29 cellular contexts compared by ENCODE assay signal in genomic region chr10:4271193-4271592, GRCh38.
"Had no signal": no experiment of that assay in that cellular context is flagged by ENCODE, and none has a peak within 500 bp of the region (broad histone marks: within the 10 kb centered on the region; RNA-seq: fewer than 3 reads in every experiment).

No MANE protein-coding gene starts in this region.

- FAIRE-seq: endothelial cell of umbilical vein had no signal

- H3K27ac Mint-ChIP-seq: activated B cell treated with CpG ODN at 0.5 μM for 24 hours; activated CD8-positive, alpha-beta memory T cell treated with anti-CD3 and anti-CD28 coated beads, Interleukin-2, amount 10 ng/mL, durations not matched to agents 7 days and 5 days; activated CD8-positive, alpha-beta T cell treated with anti-CD3 and anti-CD28 coated beads, Interleukin-2, amount 10 ng/mL, durations not matched to agents 7 days and 5 days; activated naive CD4-positive, alpha-beta T cell treated with anti-CD3 and anti-CD28 coated beads, Interleukin-2, amount 50 U/mL, for 72 hours; activated T-cell treated with anti-CD3 and anti-CD28 coated beads, Interleukin-2, amount 50 U/mL, for 72 hours; effector memory CD8-positive, alpha-beta T cell; stimulated activated naive CD8-positive, alpha-beta T cell treated with anti-CD3 and anti-CD28 coated beads, Interleukin-15, Interleukin-2, amounts not matched to agents 100 ng/mL and 50 ng/mL, for 24 hours; T-helper 17 cell had no signal

- H3K4me3 ChIP-seq: body of pancreas, coronary artery, dorsolateral prefrontal cortex, heart right ventricle, right lobe of liver, upper lobe of right lung had no signal

- ATAC-seq: activated CD8-positive, alpha-beta memory T cell treated with anti-CD3 and anti-CD28 coated beads, Interleukin-2, amount 10 ng/mL, durations not matched to agents 7 days and 5 days; activated CD8-positive, alpha-beta T cell treated with anti-CD3 and anti-CD28 coated beads, Interleukin-2, amount 10 ng/mL, durations not matched to agents 7 days and 5 days; activated naive CD4-positive, alpha-beta T cell treated with anti-CD3 and anti-CD28 coated beads, Interleukin-2, amount 50 U/mL, for 72 hours; activated T-cell treated with anti-CD3 and anti-CD28 coated beads, Interleukin-2, amount 50 U/mL, for 72 hours; body of pancreas; effector memory CD8-positive, alpha-beta T cell; foreskin keratinocyte; naive thymus-derived CD4-positive, alpha-beta T cell; right lobe of liver; T-helper 17 cell; upper lobe of right lung had no signal

- H3K27ac ChIP-seq: body of pancreas, dorsolateral prefrontal cortex, heart right ventricle, right lobe of liver, upper lobe of right lung had no signal

- DNase-seq: activated B cell treated with CpG ODN at 0.5 μM for 24 hours; activated CD8-positive, alpha-beta memory T cell treated with anti-CD3 and anti-CD28 coated beads, Interleukin-2, amount 10 ng/mL, durations not matched to agents 7 days and 5 days; activated CD8-positive, alpha-beta T cell treated with anti-CD3 and anti-CD28 coated beads, Interleukin-2, amount 10 ng/mL, durations not matched to agents 7 days and 5 days; activated naive CD4-positive, alpha-beta T cell; activated T-cell treated with anti-CD3 and anti-CD28 coated beads for 4 hours; activated T-cell treated with anti-CD3 and anti-CD28 coated beads, Interleukin-2, amount 50 U/mL, for 72 hours; body of pancreas; cerebellar nuclear complex; dorsolateral prefrontal cortex; effector memory CD8-positive, alpha-beta T cell; foreskin keratinocyte; heart right ventricle; islet precursor cell; mammary epithelial cell; midbrain; naive thymus-derived CD4-positive, alpha-beta T cell; nucleus accumbens; posterior cingulate gyrus; right lobe of liver; SK-N-SH; stimulated activated CD4-positive, alpha-beta T cell treated with anti-CD3 and anti-CD28 coated beads, Interleukin-12 subunit alpha, Interleukin-12 subunit beta, amount 100 ng/mL, for 4 hours; stimulated activated CD4-positive, alpha-beta T cell treated with anti-CD3 and anti-CD28 coated beads, Interleukin-4, amount 100 ng/mL, for 1 hour; T-helper 17 cell; upper lobe of right lung had no signal

- H3K36me3 Mint-ChIP-seq: activated CD8-positive, alpha-beta memory T cell treated with anti-CD3 and anti-CD28 coated beads, Interleukin-2, amount 10 ng/mL, durations not matched to agents 7 days and 5 days; activated naive CD4-positive, alpha-beta T cell treated with anti-CD3 and anti-CD28 coated beads, Interleukin-2, amount 50 U/mL, for 72 hours; naive thymus-derived CD4-positive, alpha-beta T cell had no signal

- H3K9me3 ChIP-seq: body of pancreas, heart right ventricle, right lobe of liver, SK-N-SH, upper lobe of right lung had no signal

- H3K9me3 Mint-ChIP-seq: activated B cell treated with CpG ODN at 0.5 μM for 24 hours; activated naive CD4-positive, alpha-beta T cell treated with anti-CD3 and anti-CD28 coated beads, Interleukin-2, amount 50 U/mL, for 72 hours; activated T-cell treated with anti-CD3 and anti-CD28 coated beads, Interleukin-2, amount 50 U/mL, for 72 hours; effector memory CD8-positive, alpha-beta T cell; stimulated activated naive CD8-positive, alpha-beta T cell treated with anti-CD3 and anti-CD28 coated beads, Interleukin-15, Interleukin-2, amounts not matched to agents 100 ng/mL and 50 ng/mL, for 24 hours had no signal

- H3K4me1 ChIP-seq: body of pancreas, right lobe of liver had no signal

- H3K9ac ChIP-seq: SK-N-SH had no signal

- H3K36me3 ChIP-seq: heart right ventricle, right lobe of liver, upper lobe of right lung had no signal

- H3K27me3 ChIP-seq: body of pancreas, dorsolateral prefrontal cortex, foreskin keratinocyte, heart right ventricle, right lobe of liver, upper lobe of right lung had no signal

- H3K4me3 Mint-ChIP-seq: activated B cell treated with CpG ODN at 0.5 μM for 24 hours; activated CD8-positive, alpha-beta memory T cell treated with anti-CD3 and anti-CD28 coated beads, Interleukin-2, amount 10 ng/mL, durations not matched to agents 7 days and 5 days; activated CD8-positive, alpha-beta T cell treated with anti-CD3 and anti-CD28 coated beads, Interleukin-2, amount 10 ng/mL, durations not matched to agents 7 days and 5 days; activated T-cell treated with anti-CD3 and anti-CD28 coated beads, Interleukin-2, amount 50 U/mL, for 72 hours; effector memory CD8-positive, alpha-beta T cell; naive thymus-derived CD4-positive, alpha-beta T cell; neural crest cell; stimulated activated naive CD8-positive, alpha-beta T cell treated with anti-CD3 and anti-CD28 coated beads, Interleukin-15, Interleukin-2, amounts not matched to agents 100 ng/mL and 50 ng/mL, for 24 hours; T-helper 17 cell had no signal

- H3K4me2 ChIP-seq: SK-N-SH had no signal
